ENCODE assay signal across 16 cellular contexts in the genomic region with DNA sequence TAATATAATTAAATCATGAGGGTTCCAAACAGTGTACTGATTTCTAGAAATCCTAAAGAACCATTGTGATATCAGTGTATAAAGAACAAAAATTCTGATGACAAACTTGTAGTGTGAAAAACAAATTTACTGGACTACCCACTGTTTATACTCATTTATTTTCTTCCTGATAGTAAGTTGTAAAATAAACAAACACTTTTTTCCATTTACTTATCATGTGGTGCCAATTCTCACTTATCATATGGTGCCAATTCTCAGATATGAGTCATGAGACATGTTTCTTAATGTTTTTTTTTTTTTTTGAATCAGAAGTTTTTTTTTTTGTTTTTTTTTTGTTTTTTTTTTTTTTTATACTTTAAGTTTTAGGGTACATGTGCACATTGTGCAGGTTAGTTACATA.
DNase-seq lines count a peak whose midpoint lies in the region; FAIRE-seq and TF ChIP-seq lines count a peak whose summit lies in the region.
"Had no signal": no experiment of that assay in that cellular context is flagged by ENCODE, and none has a peak within 500 bp of the region (broad histone marks: within the 10 kb centered on the region; RNA-seq: fewer than 3 reads in every experiment).

No MANE protein-coding gene starts in this region.

- H2AFZ ChIP-seq in endothelial cell of umbilical vein (ENCODE audit: low read depth, low read length) (no peak overlapping the region), osteoblast (ENCODE audit: low read length) (no peak overlapping the region)

- H3K27me3 ChIP-seq in endothelial cell of umbilical vein (ENCODE audit: control insufficient read depth in 2 of 2, insufficient read depth in 2 of 2, low read length in 2 of 2) = no peaks in the 10 kb centered on the region
- no peaks in the 10 kb centered on the region for H3K27me3 ChIP-seq in osteoblast (ENCODE audit: insufficient read depth, low read length)
- H3K27me3 ChIP-seq: Peyer's patch had no signal

- TF ChIP-seq POLR2A in endothelial cell of umbilical vein (IDR thresholded peaks at IDR 0.05; ENCODE audit: low read depth, low read length) = no peak

- H3K4me3 ChIP-seq in endothelial cell of umbilical vein (replicated peaks in 1 of 3; ENCODE audit: insufficient read depth in 1 of 3, low read depth in 1 of 3, low read length in 3 of 3) (no peak overlapping the region), osteoblast (ENCODE audit: insufficient read depth, low read length) (no peak overlapping the region)
- H3K4me3 ChIP-seq: HAP-1, Peyer's patch had no signal

- FAIRE-seq in endothelial cell of umbilical vein (lab: Jason Lieb, UNC) (no peak), frontal cortex (lab: Jason Lieb, UNC) (peak; percentile 26)

- no peak overlapping the region for H3K4me2 ChIP-seq in endothelial cell of umbilical vein (ENCODE audit: insufficient read depth, low read length)
- no peak overlapping the region for H3K4me2 ChIP-seq in osteoblast (ENCODE audit: insufficient read depth, low read length)
- H3K4me2 ChIP-seq: SK-N-SH had no signal

- H3K4me1 ChIP-seq in endothelial cell of umbilical vein (ENCODE audit: control insufficient read depth, extremely low read depth, insufficient read depth, low read length) (no peaks in the 10 kb centered on the region), osteoblast (ENCODE audit: insufficient read depth, low read length) (peaks cover 5% of the 10 kb centered on the region)
- H3K4me1 ChIP-seq: HAP-1, Peyer's patch had no signal

- no TSS peak for BruUV-seq in endothelial cell of umbilical vein (replicated peaks; lab: Mats Ljungman, UMichigan)

- CTCF ChIA-PET in endothelial cell of umbilical vein (lab: Charles Lee) = no interaction called here

- H3K27ac ChIP-seq in endothelial cell of umbilical vein (ENCODE audit: insufficient read depth, low read depth, low read length) (no peak overlapping the region), substantia nigra (ENCODE audit: low read depth, low read length, poor library complexity, severe bottlenecking) (no peak overlapping the region), osteoblast (ENCODE audit: low read depth, low read length) (no peak overlapping the region)
- H3K27ac ChIP-seq: Peyer's patch had no signal

- H3K9me3 ChIP-seq in endothelial cell of umbilical vein (replicated peaks; ENCODE audit: control insufficient read depth, insufficient read depth, low read length) = no peaks in the 10 kb centered on the region
- no peaks in the 10 kb centered on the region for H3K9me3 ChIP-seq in osteoblast (ENCODE audit: low read depth, low read length)
- H3K9me3 ChIP-seq: HAP-1, SK-N-SH had no signal

- H3K79me2 ChIP-seq in endothelial cell of umbilical vein (ENCODE audit: control insufficient read depth, insufficient read depth, low read length) (no peaks in the 10 kb centered on the region), osteoblast (ENCODE audit: insufficient read depth, low read length) (no peaks in the 10 kb centered on the region)

- intact Hi-C loops in endothelial cell of umbilical vein (cut with micrococcal nuclease) = no loop called here

- DNase-seq in EL (peak; percentile 5), M059J (ENCODE audit: low read depth) (peak; percentile 15), endothelial cell of umbilical vein (ENCODE audit: low read depth, low spot score) (peak; percentile 42), frontal cortex (ENCODE audit: low spot score in 2 of 2) (no peak), inferior parietal cortex (ENCODE audit: extremely low spot score) (no peak), substantia nigra (lab: John Stamatoyannopoulos, UW) (no peak), mucosa of gallbladder (ENCODE audit: low spot score) (no peak), osteoblast (ENCODE audit: insufficient read length, low spot score, missing footprints) (no peak)
- DNase-seq: COR-L47, NCI-H1436 treated with DMSO at 0.1 percent for 48 hours, NCI-H2227 treated with DMSO at 0.1 percent for 48 hours, NCI-H524, Peyer's patch, SHP77, SK-N-SH had no signal

- TF ChIP-seq CTCF in endothelial cell of umbilical vein (IDR thresholded peaks at IDR 0.05; ENCODE audit: extremely low read depth in 1 of 2, insufficient read depth in 1 of 2, low read depth in 1 of 2, low read length in 2 of 2) (no peak), osteoblast (IDR thresholded peaks at IDR 0.05; ENCODE audit: extremely low read depth, low read depth, low read length) (no peak)

- dilution Hi-C loops in endothelial cell of umbilical vein (cut with MboI; ENCODE audit: extremely low pct_ligation_motif_present, low sequenced_read_pairs) = no loop called here

- no peaks in the 10 kb centered on the region for H3K9me1 ChIP-seq in endothelial cell of umbilical vein (replicated peaks; ENCODE audit: control insufficient read depth, extremely low read depth, insufficient read depth, low read length)

- POLR2A ChIA-PET in endothelial cell of umbilical vein (lab: Charles Lee) = no interaction called here

- H4K20me1 ChIP-seq in endothelial cell of umbilical vein (replicated peaks; ENCODE audit: control insufficient read depth, extremely low read depth, insufficient read depth, low read length) (no peaks in the 10 kb centered on the region), osteoblast (ENCODE audit: insufficient read depth, low read length) (no peaks in the 10 kb centered on the region)

- H3K9ac ChIP-seq in endothelial cell of umbilical vein (replicated peaks; ENCODE audit: extremely low read depth, insufficient read depth, low read length) = no peak overlapping the region
- H3K9ac ChIP-seq: SK-N-SH had no signal

- H3K36me3 ChIP-seq in endothelial cell of umbilical vein (ENCODE audit: control insufficient read depth in 2 of 2, extremely low read depth in 1 of 2, insufficient read depth in 2 of 2, low read length in 2 of 2) = no peaks in the 10 kb centered on the region
- no peaks in the 10 kb centered on the region for H3K36me3 ChIP-seq in osteoblast (ENCODE audit: insufficient read depth, low read length)
- H3K36me3 ChIP-seq: HAP-1, Peyer's patch had no signal

TF ChIP-seq in endothelial cell of umbilical vein, 7 proteins besides CTCF, POLR2A, EP300 and RAD21:
- TF ChIP-seq JUN (IDR thresholded peaks at IDR 0.05; ENCODE audit: borderline replicate concordance, insufficient read depth, insufficient read length, low read depth) = no peak

Comparison
In these comparisons a context has a peak if more than half of its experiments do, and no peak if none do; other contexts are left out.
1. DNase-seq: peak in EL (single experiment), M059J (single experiment) and endothelial cell of umbilical vein (single experiment); none in frontal cortex (0 of 2), inferior parietal cortex (single experiment), substantia nigra (0 of 49), mucosa of gallbladder (single experiment) and osteoblast (single experiment).